Comparison of ENCODE assay signal across 8 cellular contexts in the genomic region with DNA sequence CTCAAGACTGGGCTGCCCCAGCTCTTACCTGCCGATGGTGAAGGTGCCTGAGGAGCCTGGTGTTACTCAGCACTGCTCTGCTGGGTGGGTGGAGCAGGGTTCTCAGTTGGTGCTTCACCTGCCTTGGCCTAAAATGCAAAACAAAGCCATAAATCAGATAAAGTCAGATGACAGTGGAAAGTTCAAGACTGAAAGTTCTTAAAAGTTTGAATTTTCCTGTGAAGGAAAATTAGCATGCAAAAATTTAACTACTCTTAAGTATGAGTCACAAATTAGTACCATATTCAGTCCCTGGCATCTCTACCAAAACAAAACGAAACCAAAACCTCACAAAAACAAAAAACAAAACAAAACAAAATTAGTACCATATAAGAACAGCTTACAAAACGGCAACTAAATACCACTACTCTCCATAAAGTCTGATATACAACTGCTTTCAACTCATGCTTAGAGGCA. TPM values are rescaled to one million over a fixed set of nuclear protein-coding genes. Genes with fewer than 3 reads are reported as not detected.
DNase-seq lines count a peak whose midpoint lies in the region; ATAC-seq and TF ChIP-seq lines count a peak whose summit lies in the region.

No MANE protein-coding gene starts in this region.

- H3K9me3 Mint-ChIP-seq in activated naive CD4-positive, alpha-beta T cell treated with anti-CD3 and anti-CD28 coated beads, Interleukin-2, amount 50 U/mL, for 72 hours = no peaks in the 10 kb centered on the region

- peaks cover 9 to 33% of the 10 kb centered on the region in 2 donors for H3K36me3 Mint-ChIP-seq in activated naive CD4-positive, alpha-beta T cell treated with anti-CD3 and anti-CD28 coated beads, Interleukin-2, amount 50 U/mL, for 72 hours

- no peaks in the 10 kb centered on the region for H3K27me3 ChIP-seq in uterus
- no peaks in the 10 kb centered on the region for H3K27me3 ChIP-seq in A673 (replicated peaks; ENCODE audit: insufficient read depth, low read depth, low read length, poor library complexity)

- H3K9me3 ChIP-seq in uterus (no peaks in the 10 kb centered on the region), A673 (ENCODE audit: low read depth, low read length, poor library complexity, severe bottlenecking) (no peaks in the 10 kb centered on the region)

- no peak for TF ChIP-seq CTCF in uterus (IDR thresholded peaks at IDR 0.05)
- TF ChIP-seq CTCF in A673 (conservative IDR thresholded peaks at IDR 0.05; ENCODE audit: low read depth, low read length) = no peak

- no peak for TF ChIP-seq POLR2A in uterus (IDR thresholded peaks at IDR 0.05)

- no TSS peak for BruUV-seq in A673 (replicated peaks; lab: Mats Ljungman, UMichigan)

- intact Hi-C loops in uterus (cut with DNase I; ENCODE audit: low total_unique reads) = no loop called here
- intact Hi-C loops in A673 (cut with micrococcal nuclease; ENCODE audit: unreplicated experiment) = no loop called here

- H3K4me3 ChIP-seq in uterus (no peak overlapping the region), A673 (ENCODE audit: low read depth, low read length, poor library complexity, severe bottlenecking) (no peak overlapping the region)

- peak overlapping the region; percentile 19 to 80 for H3K27ac Mint-ChIP-seq in activated naive CD4-positive, alpha-beta T cell treated with anti-CD3 and anti-CD28 coated beads, Interleukin-2, amount 50 U/mL, for 72 hours

- POLR2A ChIA-PET in A673 (lab: Charles Lee; ENCODE audit: low non-redundant PET) = no interaction called here

- CTCF ChIA-PET in A673 (lab: Charles Lee) = no interaction called here

- peaks cover 0 to 5% of the 10 kb centered on the region in 2 donors for H3K4me1 ChIP-seq in uterus
- no peaks in the 10 kb centered on the region for H3K4me1 ChIP-seq in A673 (ENCODE audit: insufficient read depth, low read length, poor library complexity, severe bottlenecking)

- ATAC-seq in GM19043 (IDR thresholded peaks at IDR 0.05; ENCODE audit: low read depth, unreplicated experiment) (peak; percentile 63), HG03175 (IDR thresholded peaks at IDR 0.05; ENCODE audit: unreplicated experiment) (peak; percentile 49)
- ATAC-seq in activated naive CD4-positive, alpha-beta T cell treated with anti-CD3 and anti-CD28 coated beads, Interleukin-2, amount 50 U/mL, for 72 hours = peak; percentile 84 to 91

- H3K27ac ChIP-seq in uterus (peak overlapping the region in 1 of 2 donors; percentile 40), A673 (ENCODE audit: low read depth, low read length, poor library complexity, severe bottlenecking) (no peak overlapping the region)

- DNase-seq in activated naive CD4-positive, alpha-beta T cell treated with anti-CD3 and anti-CD28 coated beads, Interleukin-2, amount 50 U/mL, for 72 hours (ENCODE audit: low spot score in 2 of 2) = no peak
- peak in 2 of 3 donors; percentile 13 to 32 for DNase-seq in stimulated activated CD4-positive, alpha-beta T cell treated with anti-CD3 and anti-CD28 coated beads, TNF-alpha, amount 100 ng/mL, for 48 hours (ENCODE audit: low read depth in 3 of 3)
- no peak for DNase-seq in uterus
- DNase-seq in NCI-H446 treated with DMSO at 0.1 percent for 48 hours (lab: John Stamatoyannopoulos, UW) = no peak
- no peak for DNase-seq in A673 (ENCODE audit: low spot score)
- no peak for DNase-seq in NCI-H1436 treated with DMSO at 0.1 percent for 48 hours (lab: John Stamatoyannopoulos, UW)

- H3K36me3 ChIP-seq in uterus (no peaks in the 10 kb centered on the region), A673 (ENCODE audit: insufficient read depth, low read length, poor library complexity, severe bottlenecking) (peaks cover 80% of the 10 kb centered on the region)

RNA-seq across cellular contexts. Expression of gene YBX3, which starts 21.9 kb away (rescaled TPM):
- total RNA-seq in activated naive CD4-positive, alpha-beta T cell treated with anti-CD3 and anti-CD28 coated beads, Interleukin-2, amount 50 U/mL, for 72 hours = 100 to 1,000 TPM in 1 of 2 donors, 10 to 100 TPM in 1; 44.9 to 156 TPM
- total RNA-seq in uterus (100 to 1,000 TPM in 3 of 4 donors, 10 to 100 TPM in 1; 49.4 to 372 (median 216) TPM), A673 (2021) (272 and 288 TPM in 2 replicates)

RNA-seq across cellular contexts. Expression of gene STYK1, which starts 27.4 kb away (rescaled TPM):
- under 1 TPM in 1 of 2 donors, not detected in 1; 0.74 TPM for total RNA-seq in activated naive CD4-positive, alpha-beta T cell treated with anti-CD3 and anti-CD28 coated beads, Interleukin-2, amount 50 U/mL, for 72 hours
- 1 to 10 TPM in 1 of 4 donors, under 1 TPM in 1, not detected in 2; 0.62 to 2.1 TPM for total RNA-seq in uterus
- 0.77 and 0.94 TPM in 2 replicates for total RNA-seq in A673 (2021)

Comparison
In these comparisons a context has a peak if more than half of its experiments do, and no peak if none do; other contexts are left out.
1. DNase-seq: peak in stimulated activated CD4-positive, alpha-beta T cell treated with anti-CD3 and anti-CD28 coated beads, TNF-alpha, amount 100 ng/mL, for 48 hours (2 of 3); none in activated naive CD4-positive, alpha-beta T cell treated with anti-CD3 and anti-CD28 coated beads, Interleukin-2, amount 50 U/mL, for 72 hours (0 of 2), uterus (0 of 2), NCI-H446 treated with DMSO at 0.1 percent for 48 hours (single experiment), A673 (single experiment) and NCI-H1436 treated with DMSO at 0.1 percent for 48 hours (single experiment).
2. Peak in every context shown above with its lines, with median percentiles within 50 percentile points of each other: ATAC-seq.